ENCODE assay signal across 8 cellular contexts in genomic region chr11:65418681-65419459, GRCh38. TPM values are rescaled to one million over a fixed set of nuclear protein-coding genes. Genes with fewer than 3 reads are reported as not detected.
DNase-seq lines count a peak whose midpoint lies in the region; ATAC-seq and TF ChIP-seq lines count a peak whose summit lies in the region.

No MANE protein-coding gene starts in this region.

- peak overlapping the region; percentile 99 to 100 for H3K27ac ChIP-seq in coronary artery

- ATAC-seq in GM19035 (IDR thresholded peaks at IDR 0.05; ENCODE audit: unreplicated experiment) (peak; percentile 34), HG03354 (IDR thresholded peaks at IDR 0.05; ENCODE audit: poor library complexity, severe bottlenecking, unreplicated experiment) (peak; percentile 44), left lobe of liver (peak; percentile 31)
- peak; percentile 48 for ATAC-seq in activated CD4-positive, alpha-beta T cell treated with anti-CD3 and anti-CD28 coated beads for 36 hours

- peaks cover 23% of the 10 kb centered on the region for H3K36me3 Mint-ChIP-seq in activated CD4-positive, alpha-beta T cell treated with anti-CD3 and anti-CD28 coated beads for 36 hours (ENCODE audit: low read depth)

- H3K4me3 Mint-ChIP-seq in activated CD4-positive, alpha-beta T cell treated with anti-CD3 and anti-CD28 coated beads for 36 hours, result peak overlapping the region; percentile 100

- H3K27me3 Mint-ChIP-seq in activated CD4-positive, alpha-beta T cell treated with anti-CD3 and anti-CD28 coated beads for 36 hours, result peaks cover 6% of the 10 kb centered on the region

- intact Hi-C loops in activated CD4-positive, alpha-beta T cell treated with anti-CD3 and anti-CD28 coated beads for 36 hours (cut with DNase I, micrococcal nuclease), result loop anchor here (1.0 to 10.0 kb wide), 3 partner anchors 37 to 440 kb away; partner anchors contain the start of genes CFL1 (in 1 of the 2) and SLC25A45 (in 1 of the 2)

- DNase-seq in AG10803 (ENCODE audit: low read depth) (peak; percentile 95), NCI-H446 treated with DMSO at 0.1 percent for 48 hours (lab: John Stamatoyannopoulos, UW) (peak; percentile 90), coronary artery (ENCODE audit: low spot score) (peak; percentile 99), left lobe of liver (ENCODE audit: low spot score) (peak; percentile 98)
- peak; percentile 97 for DNase-seq in activated CD4-positive, alpha-beta T cell treated with anti-CD3 and anti-CD28 coated beads for 36 hours
- peak; percentile 91 to 94 for DNase-seq in stimulated activated CD4-positive, alpha-beta T cell treated with anti-CD3 and anti-CD28 coated beads, Interleukin-2, amount 100 ng/mL, for 24 hours

- H3K4me1 Mint-ChIP-seq in activated CD4-positive, alpha-beta T cell treated with anti-CD3 and anti-CD28 coated beads for 36 hours, result peaks cover 34% of the 10 kb centered on the region

- H3K4me3 ChIP-seq in AG10803 (ENCODE audit: low read length) (peak overlapping the region; percentile 57), coronary artery (peak overlapping the region; percentile 90)

- H3K9me3 Mint-ChIP-seq in activated CD4-positive, alpha-beta T cell treated with anti-CD3 and anti-CD28 coated beads for 36 hours (ENCODE audit: low read depth), result no peaks in the 10 kb centered on the region

- CTCF ChIA-PET in activated CD4-positive, alpha-beta T cell treated with anti-CD3 and anti-CD28 coated beads for 36 hours (lab: Charles Lee), result interaction anchor here (0.5 to 12.0 kb wide), 12 partner anchors 13 to 557 kb away, joined by 3 to 209 read pairs (median 5); partner anchors contain the start of genes DPF2, FRMD8 and MALAT1

- POLR2A ChIA-PET in activated CD4-positive, alpha-beta T cell treated with anti-CD3 and anti-CD28 coated beads for 36 hours (lab: Charles Lee), result interaction anchor here (0.6 to 18.5 kb wide), 13 partner anchors 8 to 157 kb away, joined by 3 to 1637 read pairs (median 4); partner anchors contain the start of genes DPF2, MALAT1, POLA2 and ZNRD2

- TF ChIP-seq CTCF in AG10803 (conservative IDR thresholded peaks at IDR 0.05; ENCODE audit: low read length), result no peak
- no peak for TF ChIP-seq CTCF in coronary artery (IDR thresholded peaks at IDR 0.05)

- peak overlapping the region; percentile 99 for H3K27ac Mint-ChIP-seq in activated CD4-positive, alpha-beta T cell treated with anti-CD3 and anti-CD28 coated beads for 36 hours

RNA-seq across cellular contexts. Expression of gene NEAT1, which starts 3.7 kb away (rescaled TPM):
- total RNA-seq in activated CD4-positive, alpha-beta T cell treated with anti-CD3 and anti-CD28 coated beads for 36 hours, result 100 to 1,000 TPM; 435 to 569 TPM
- 766 TPM for total RNA-seq in left lobe of liver

RNA-seq across cellular contexts. Expression of gene FRMD8, which starts 32.4 kb away (rescaled TPM):
- 10 to 100 TPM; 32.7 to 37.5 TPM for total RNA-seq in activated CD4-positive, alpha-beta T cell treated with anti-CD3 and anti-CD28 coated beads for 36 hours
- total RNA-seq in left lobe of liver, result 9.3 TPM

RNA-seq across cellular contexts. Expression of gene SLC25A45, which starts 36.4 kb away (rescaled TPM):
- total RNA-seq in activated CD4-positive, alpha-beta T cell treated with anti-CD3 and anti-CD28 coated beads for 36 hours, result 10 to 100 TPM; 13.2 to 14.3 TPM
- total RNA-seq in left lobe of liver, result 14.5 TPM

Comparison
In these comparisons a context has a peak if more than half of its experiments do, and no peak if none do; other contexts are left out.
1. Peak in every context shown above with its lines: DNase-seq, ATAC-seq, H3K4me3 ChIP-seq and H3K27ac ChIP-seq.